Comparison of ENCODE assay signal across 9 cellular contexts in genomic region chr17:75241996-75242460, GRCh38. TPM values are rescaled to one million over a fixed set of nuclear protein-coding genes. Genes with fewer than 3 reads are reported as not detected.
A peak's percentile ranks its signal among the peaks of the same experiment; 100 is the strongest.
DNase-seq lines count a peak whose midpoint lies in the region; ATAC-seq and TF ChIP-seq lines count a peak whose summit lies in the region.
"Had no signal": no experiment of that assay in that cellular context is flagged by ENCODE, and none has a peak within 500 bp of the region (broad histone marks: within the 10 kb centered on the region; RNA-seq: fewer than 3 reads in every experiment).

No MANE protein-coding gene starts in this region.

- H3K9me3 ChIP-seq in SJCRH30 (replicated peaks): no peaks in the 10 kb centered on the region

- peaks cover 44% of the 10 kb centered on the region for H3K36me3 ChIP-seq in SJCRH30

- ATAC-seq in HG03196 (IDR thresholded peaks at IDR 0.05; ENCODE audit: unreplicated experiment): no peak

- no peak overlapping the region for H3K4me3 ChIP-seq in fibroblast of mammary gland (ENCODE audit: control insufficient read depth, low read depth, low read length)
- no peak overlapping the region for H3K4me3 ChIP-seq in SJCRH30

- H3K4me1 ChIP-seq in SJCRH30: no peaks in the 10 kb centered on the region

- DNase-seq in stimulated activated naive CD4-positive, alpha-beta T cell treated with Interleukin-2 at 50 U/mL for 16 hours (lab: John Stamatoyannopoulos, UW): peak; percentile 23
- no peak for DNase-seq in stimulated activated naive CD4-positive, alpha-beta T cell (lab: John Stamatoyannopoulos, UW)
- peak; percentile 33 to 47 for DNase-seq in activated CD4-positive, alpha-beta T cell treated with anti-CD3 and anti-CD28 coated beads, Interleukin-2, amount 50 U/mL, for 48 hours
- DNase-seq in fibroblast of mammary gland (ENCODE audit: low read depth) (peak; percentile 96), NCI-H2196 (lab: John Stamatoyannopoulos, UW; ENCODE audit: unreplicated experiment) (no peak), iPS-NIHi7 (ENCODE audit: extremely low spot score) (no peak), SJCRH30 (no peak)
- DNase-seq: NCI-H446 treated with DMSO at 0.1 percent for 48 hours had no signal

- H3K27ac ChIP-seq in SJCRH30: no peak overlapping the region

- H3K27me3 ChIP-seq in SJCRH30: no peaks in the 10 kb centered on the region

- TF ChIP-seq CTCF in fibroblast of mammary gland (conservative IDR thresholded peaks at IDR 0.05; ENCODE audit: control insufficient read depth, insufficient read depth, low read depth, low read length): no peak

RNA-seq across cellular contexts. Expression of gene GGA3, which starts 19.4 kb away (rescaled TPM):
- 21.8 and 26.6 TPM in 2 replicates for total RNA-seq in SJCRH30 (2014; rRNA removed; shearing (Covaris generic))

RNA-seq across cellular contexts. Expression of gene MRPS7, which starts 19.7 kb away (rescaled TPM):
- total RNA-seq in SJCRH30 (2014; rRNA removed; shearing (Covaris generic)): 123 and 142 TPM in 2 replicates

RNA-seq across cellular contexts. Expression of gene MIF4GD, which starts 29.0 kb away (rescaled TPM):
- total RNA-seq in SJCRH30 (2014; rRNA removed; shearing (Covaris generic)): 4.4 and 5.2 TPM in 2 replicates

RNA-seq across cellular contexts. Expression of gene NUP85, which starts 36.5 kb away (rescaled TPM):
- total RNA-seq in SJCRH30 (2014; rRNA removed; shearing (Covaris generic)): 95.4 and 103 TPM in 2 replicates

RNA-seq across cellular contexts. Expression of gene SLC25A19, which starts 47.2 kb away (rescaled TPM):
- 16.2 and 18.7 TPM in 2 replicates for total RNA-seq in SJCRH30 (2014; rRNA removed; shearing (Covaris generic))

Comparison
In these comparisons a context has a peak if more than half of its experiments do, and no peak if none do; other contexts are left out.
1. DNase-seq: peak in stimulated activated naive CD4-positive, alpha-beta T cell treated with Interleukin-2 at 50 U/mL for 16 hours (single experiment), activated CD4-positive, alpha-beta T cell treated with anti-CD3 and anti-CD28 coated beads, Interleukin-2, amount 50 U/mL, for 48 hours (2 of 2) and fibroblast of mammary gland (single experiment); none in stimulated activated naive CD4-positive, alpha-beta T cell (0 of 6), NCI-H2196 (single experiment), iPS-NIHi7 (single experiment) and SJCRH30 (0 of 2).